ENCODE assay signal across 13 cellular contexts in genomic region chr12:51848843-51849735, GRCh38. TPM values are rescaled to one million over a fixed set of nuclear protein-coding genes. Genes with fewer than 3 reads are reported as not detected.
DNase-seq lines count a peak whose midpoint lies in the region; ATAC-seq and TF ChIP-seq lines count a peak whose summit lies in the region.
"Had no signal": no experiment of that assay in that cellular context is flagged by ENCODE, and none has a peak within 500 bp of the region (broad histone marks: within the 10 kb centered on the region; RNA-seq: fewer than 3 reads in every experiment).

No MANE protein-coding gene starts in this region.

- H3K9ac ChIP-seq in NT2/D1 (ENCODE audit: insufficient read length, low read depth) (peak overlapping the region; percentile 85), iPS-20b (ENCODE audit: low read depth, low read length) (peak overlapping the region; percentile 64; the same call in 1 of the 2 replicates)

- H3K36me3 ChIP-seq in CD8-positive, alpha-beta T cell (ENCODE audit: insufficient read depth, low read length), result no peaks in the 10 kb centered on the region
- H3K36me3 ChIP-seq in NT2/D1 (ENCODE audit: insufficient read depth, insufficient read length, low read length) (peaks cover 21% of the 10 kb centered on the region), iPS-20b (ENCODE audit: insufficient read depth, low read depth, low read length) (no peaks in the 10 kb centered on the region), prostate gland (no peaks in the 10 kb centered on the region)

- no peak for DNase-seq in CD8-positive, alpha-beta T cell
- no peak for DNase-seq in NT2/D1 (ENCODE audit: low read depth, low spot score)
- no peak for DNase-seq in prostate gland (ENCODE audit: low spot score)
- no peak for DNase-seq in activated T-cell treated with anti-CD3 and anti-CD28 coated beads, Interleukin-2, amount 50 U/mL, for 48 hours
- DNase-seq in AG08395 (ENCODE audit: low spot score), result no peak
- no peak for DNase-seq in activated T-helper 1 cell treated with anti-CD3 and anti-CD28 coated beads, Interleukin-12 subunit alpha, Interleukin-12 subunit beta, Interleukin-2, Interleukin-4 antibody, amounts not matched to agents 30 ng/mL and 10 ng/mL and 1 ng/mL, durations not matched to agents 14 hours and 24 hours and 36 hours (ENCODE audit: low spot score)
- no peak for DNase-seq in hippocampal formation (lab: John Stamatoyannopoulos, UW)
- DNase-seq: activated CD4-positive, alpha-beta T cell treated with anti-CD3 and anti-CD28 coated beads, Interleukin-2, amount 50 U/mL, for 1 hour; CD4-positive, CD25-positive, alpha-beta regulatory T cell; KG1 had no signal

- H3K4me1 ChIP-seq in CD8-positive, alpha-beta T cell (ENCODE audit: insufficient read depth, low read length), result peaks cover 20% of the 10 kb centered on the region
- H3K4me1 ChIP-seq in NT2/D1 (ENCODE audit: insufficient read depth, insufficient read length) (peaks cover 40% of the 10 kb centered on the region), iPS-20b (ENCODE audit: insufficient read depth, low read length) (peaks cover 19% of the 10 kb centered on the region; the same call in 1 of the 2 replicates), prostate gland (replicated peaks) (no peaks in the 10 kb centered on the region)

- CTCF ChIA-PET in CD8-positive, alpha-beta T cell (lab: Charles Lee), result no interaction called here

- no peak for ATAC-seq in CD8-positive, alpha-beta T cell
- ATAC-seq: activated naive CD4-positive, alpha-beta T cell treated with anti-CD3 and anti-CD28 coated beads, Interleukin-2, amount 50 U/mL, for 72 hours had no signal

- WGBS in prostate gland, result 70% methylated on average over 44 of the region's 57 CpGs

- intact Hi-C loops in CD8-positive, alpha-beta T cell (cut with DNase I, micrococcal nuclease), result no loop called here
- intact Hi-C loops in prostate gland (cut with DNase I), result no loop called here
- intact Hi-C loops in activated T-helper 1 cell treated with anti-CD3 and anti-CD28 coated beads, Interleukin-12 subunit alpha, Interleukin-12 subunit beta, Interleukin-2, Interleukin-4 antibody, amounts not matched to agents 30 ng/mL and 10 ng/mL and 1 ng/mL, durations not matched to agents 14 hours and 24 hours and 36 hours (cut with micrococcal nuclease), result no loop called here

- no peak overlapping the region for H3K27ac ChIP-seq in CD8-positive, alpha-beta T cell (ENCODE audit: low read depth, low read length)
- H3K27ac ChIP-seq in iPS-20b (ENCODE audit: low read length) (no peak overlapping the region), prostate gland (no peak overlapping the region)
- H3K27ac ChIP-seq: SK-N-MC had no signal

- no peak overlapping the region for H3K4me3 ChIP-seq in CD8-positive, alpha-beta T cell (ENCODE audit: low read depth, low read length)
- H3K4me3 ChIP-seq in NT2/D1 (ENCODE audit: insufficient read length, low read depth) (peak overlapping the region; percentile 65), iPS-20b (ENCODE audit: low read length) (peak overlapping the region; percentile 71), prostate gland (peak overlapping the region; percentile 35 to 42)
- H3K4me3 ChIP-seq: SK-N-MC had no signal

- no peak overlapping the region for H3K27ac Mint-ChIP-seq in CD8-positive, alpha-beta T cell
- no peak overlapping the region for H3K27ac Mint-ChIP-seq in activated T-helper 1 cell treated with anti-CD3 and anti-CD28 coated beads, Interleukin-12 subunit alpha, Interleukin-12 subunit beta, Interleukin-2, Interleukin-4 antibody, amounts not matched to agents 30 ng/mL and 10 ng/mL and 1 ng/mL, durations not matched to agents 14 hours and 24 hours and 36 hours
- H3K27ac Mint-ChIP-seq: activated naive CD4-positive, alpha-beta T cell treated with anti-CD3 and anti-CD28 coated beads, Interleukin-2, amount 50 U/mL, for 72 hours; CD4-positive, CD25-positive, alpha-beta regulatory T cell had no signal

- peaks cover 35% of the 10 kb centered on the region for H3K27me3 Mint-ChIP-seq in CD8-positive, alpha-beta T cell (ENCODE audit: low read depth)
- peaks cover 43% of the 10 kb centered on the region for H3K27me3 Mint-ChIP-seq in activated T-helper 1 cell treated with anti-CD3 and anti-CD28 coated beads, Interleukin-12 subunit alpha, Interleukin-12 subunit beta, Interleukin-2, Interleukin-4 antibody, amounts not matched to agents 30 ng/mL and 10 ng/mL and 1 ng/mL, durations not matched to agents 14 hours and 24 hours and 36 hours (ENCODE audit: insufficient read depth)

- TF ChIP-seq CTCF in CD8-positive, alpha-beta T cell (IDR thresholded peaks at IDR 0.05), result no peak
- TF ChIP-seq CTCF in prostate gland (IDR thresholded peaks at IDR 0.05), result no peak

- no peak for TF ChIP-seq POLR2A in prostate gland (IDR thresholded peaks at IDR 0.05)

- H3K27me3 ChIP-seq in CD8-positive, alpha-beta T cell (ENCODE audit: insufficient read depth, low read length), result peaks cover 24% of the 10 kb centered on the region
- H3K27me3 ChIP-seq in NT2/D1 (ENCODE audit: insufficient read depth, insufficient read length) (no peaks in the 10 kb centered on the region), iPS-20b (ENCODE audit: insufficient read depth, low read length) (peaks cover 58% of the 10 kb centered on the region), prostate gland (replicated peaks; ENCODE audit: insufficient read depth) (no peaks in the 10 kb centered on the region)

- peak overlapping the region; percentile 37 for H3K4me3 Mint-ChIP-seq in CD8-positive, alpha-beta T cell
- no peak overlapping the region for H3K4me3 Mint-ChIP-seq in activated T-helper 1 cell treated with anti-CD3 and anti-CD28 coated beads, Interleukin-12 subunit alpha, Interleukin-12 subunit beta, Interleukin-2, Interleukin-4 antibody, amounts not matched to agents 30 ng/mL and 10 ng/mL and 1 ng/mL, durations not matched to agents 14 hours and 24 hours and 36 hours
- H3K4me3 Mint-ChIP-seq: CD4-positive, CD25-positive, alpha-beta regulatory T cell had no signal

- POLR2A ChIA-PET in CD8-positive, alpha-beta T cell (lab: Charles Lee), result no interaction called here

- H3K36me3 Mint-ChIP-seq in CD8-positive, alpha-beta T cell, result no peaks in the 10 kb centered on the region
- H3K36me3 Mint-ChIP-seq in activated T-helper 1 cell treated with anti-CD3 and anti-CD28 coated beads, Interleukin-12 subunit alpha, Interleukin-12 subunit beta, Interleukin-2, Interleukin-4 antibody, amounts not matched to agents 30 ng/mL and 10 ng/mL and 1 ng/mL, durations not matched to agents 14 hours and 24 hours and 36 hours (ENCODE audit: low read depth), result no peaks in the 10 kb centered on the region
- H3K36me3 Mint-ChIP-seq: activated naive CD4-positive, alpha-beta T cell treated with anti-CD3 and anti-CD28 coated beads, Interleukin-2, amount 50 U/mL, for 72 hours had no signal

- no peaks in the 10 kb centered on the region for H3K9me3 ChIP-seq in CD8-positive, alpha-beta T cell (ENCODE audit: low read length)
- H3K9me3 ChIP-seq in NT2/D1 (ENCODE audit: insufficient read depth, low read length) (no peaks in the 10 kb centered on the region), iPS-20b (ENCODE audit: insufficient read depth, low read depth, low read length) (no peaks in the 10 kb centered on the region), prostate gland (no peaks in the 10 kb centered on the region)

- H3K4me1 Mint-ChIP-seq in CD8-positive, alpha-beta T cell (ENCODE audit: low read depth), result peaks cover 18% of the 10 kb centered on the region
- peaks cover 14% of the 10 kb centered on the region for H3K4me1 Mint-ChIP-seq in activated T-helper 1 cell treated with anti-CD3 and anti-CD28 coated beads, Interleukin-12 subunit alpha, Interleukin-12 subunit beta, Interleukin-2, Interleukin-4 antibody, amounts not matched to agents 30 ng/mL and 10 ng/mL and 1 ng/mL, durations not matched to agents 14 hours and 24 hours and 36 hours (ENCODE audit: low read depth)

- H3K9me3 Mint-ChIP-seq in CD8-positive, alpha-beta T cell, result no peaks in the 10 kb centered on the region
- no peaks in the 10 kb centered on the region for H3K9me3 Mint-ChIP-seq in activated T-helper 1 cell treated with anti-CD3 and anti-CD28 coated beads, Interleukin-12 subunit alpha, Interleukin-12 subunit beta, Interleukin-2, Interleukin-4 antibody, amounts not matched to agents 30 ng/mL and 10 ng/mL and 1 ng/mL, durations not matched to agents 14 hours and 24 hours and 36 hours
- H3K9me3 Mint-ChIP-seq: activated naive CD4-positive, alpha-beta T cell treated with anti-CD3 and anti-CD28 coated beads, Interleukin-2, amount 50 U/mL, for 72 hours; CD4-positive, CD25-positive, alpha-beta regulatory T cell had no signal

RNA-seq across cellular contexts. Expression of gene FIGNL2, which starts 0.6 kb away (rescaled TPM):
- 1 to 10 TPM; 1.5 to 1.9 TPM for total RNA-seq in CD8-positive, alpha-beta T cell
- 1 to 10 TPM in 1 of 2 donors, under 1 TPM in 1; 0.46 to 1.4 TPM for total RNA-seq in prostate gland
- total RNA-seq in activated T-helper 1 cell treated with anti-CD3 and anti-CD28 coated beads, Interleukin-12 subunit alpha, Interleukin-12 subunit beta, Interleukin-2, Interleukin-4 antibody, amounts not matched to agents 30 ng/mL and 10 ng/mL and 1 ng/mL, durations not matched to agents 14 hours and 24 hours and 36 hours, result 0.15 and 0.18 TPM in 2 replicates

RNA-seq across cellular contexts. Expression of gene ANKRD33, which starts 38.8 kb away (rescaled TPM):
- total RNA-seq in CD8-positive, alpha-beta T cell, result not detected
- total RNA-seq in prostate gland, result not detected
- total RNA-seq in activated T-helper 1 cell treated with anti-CD3 and anti-CD28 coated beads, Interleukin-12 subunit alpha, Interleukin-12 subunit beta, Interleukin-2, Interleukin-4 antibody, amounts not matched to agents 30 ng/mL and 10 ng/mL and 1 ng/mL, durations not matched to agents 14 hours and 24 hours and 36 hours, result not detected in 2 replicates
- total RNA-seq: activated naive CD4-positive, alpha-beta T cell treated with anti-CD3 and anti-CD28 coated beads, Interleukin-2, amount 50 U/mL, for 72 hours; CD4-positive, CD25-positive, alpha-beta regulatory T cell had no signal

RNA-seq across cellular contexts. Expression of gene ACVRL1, which starts 58.2 kb away (rescaled TPM):
- not detected for total RNA-seq in CD8-positive, alpha-beta T cell
- 10 to 100 TPM; 31.1 to 34.8 TPM for total RNA-seq in prostate gland
- not detected in 2 replicates for total RNA-seq in activated T-helper 1 cell treated with anti-CD3 and anti-CD28 coated beads, Interleukin-12 subunit alpha, Interleukin-12 subunit beta, Interleukin-2, Interleukin-4 antibody, amounts not matched to agents 30 ng/mL and 10 ng/mL and 1 ng/mL, durations not matched to agents 14 hours and 24 hours and 36 hours
- total RNA-seq: activated naive CD4-positive, alpha-beta T cell treated with anti-CD3 and anti-CD28 coated beads, Interleukin-2, amount 50 U/mL, for 72 hours; CD4-positive, CD25-positive, alpha-beta regulatory T cell had no signal

Comparison
In these comparisons a context has a peak if more than half of its experiments do, and no peak if none do; other contexts are left out.
1. RNA of gene ACVRL1, which starts 58.2 kb away (total RNA-seq): 31.1 to 34.8 TPM in prostate gland; not detected in CD8-positive, alpha-beta T cell and not detected in activated T-helper 1 cell treated with anti-CD3 and anti-CD28 coated beads, Interleukin-12 subunit alpha, Interleukin-12 subunit beta, Interleukin-2, Interleukin-4 antibody, amounts not matched to agents 30 ng/mL and 10 ng/mL and 1 ng/mL, durations not matched to agents 14 hours and 24 hours and 36 hours; every median in the first group is over 10 times any median in the second.